16 cellular contexts compared by ENCODE assay signal in genomic region chr1:96973605-96974004, GRCh38.
A peak's percentile ranks its signal among the peaks of the same experiment; 100 is the strongest.
DNase-seq lines count a peak whose midpoint lies in the region; ATAC-seq and TF ChIP-seq lines count a peak whose summit lies in the region.
"Had no signal": no experiment of that assay in that cellular context is flagged by ENCODE, and none has a peak within 500 bp of the region (broad histone marks: within the 10 kb centered on the region; RNA-seq: fewer than 3 reads in every experiment).

No MANE protein-coding gene starts in this region.

- BruUV-seq in Calu3 (replicated peaks; lab: Mats Ljungman, UMichigan) = no TSS peak

- H3K27me3 Mint-ChIP-seq in Calu3 (ENCODE audit: unreplicated experiment) = no peaks in the 10 kb centered on the region
- H3K27me3 Mint-ChIP-seq in CD4-positive, alpha-beta memory T cell = peaks cover 7 to 35% of the 10 kb centered on the region in 2 donors

- H3K36me3 ChIP-seq in CD4-positive, alpha-beta memory T cell (ENCODE audit: insufficient read depth, low read length) = no peaks in the 10 kb centered on the region

- ATAC-seq in foreskin keratinocyte = peak; percentile 46
- ATAC-seq in HG02798 (IDR thresholded peaks at IDR 0.05; ENCODE audit: poor library complexity, unreplicated experiment) = no peak
- ATAC-seq: GM12878, HCT116 had no signal

- DNase-seq in Calu3 (peak; percentile 29), HEK293T (ENCODE audit: extremely low spot score) (peak; percentile 15), NCI-H524 treated with DMSO at 0.1 percent for 48 hours (lab: John Stamatoyannopoulos, UW) (peak; percentile 48), foreskin keratinocyte (peak in 1 of 2 donors; percentile 31), NK-92 (lab: John Stamatoyannopoulos, UW; ENCODE audit: unreplicated experiment) (no peak)
- DNase-seq in CD4-positive, alpha-beta memory T cell = no peak
- DNase-seq: activated effector memory CD4-positive, alpha-beta T cell treated with anti-CD3 and anti-CD28 coated beads, Interleukin-2, amount 50 U/mL, for 16 hours; anterior cingulate cortex; C1 segment of cervical spinal cord; NCI-H1930 had no signal

- H3K4me3 Mint-ChIP-seq in Calu3 (ENCODE audit: low read depth, unreplicated experiment) = no peak overlapping the region
- no peak overlapping the region for H3K4me3 Mint-ChIP-seq in CD4-positive, alpha-beta memory T cell
- H3K4me3 Mint-ChIP-seq: dendritic cell treated with granulocyte-macrophage colony-stimulating factor and Interleukin-4, amounts not matched to agents 40 ng/mL and 50 ng/mL, for 4 days had no signal

- H3K4me3 ChIP-seq in CD4-positive, alpha-beta memory T cell (ENCODE audit: low read length in 2 of 2) = no peak overlapping the region
- H3K4me3 ChIP-seq: GM12878 had no signal

- intact Hi-C loops in Calu3 (cut with micrococcal nuclease; ENCODE audit: unreplicated experiment) = no loop called here
- intact Hi-C loops in CD4-positive, alpha-beta memory T cell (cut with micrococcal nuclease) = no loop called here

- H3K27ac Mint-ChIP-seq in Calu3 (ENCODE audit: unreplicated experiment) = no peak overlapping the region
- no peak overlapping the region for H3K27ac Mint-ChIP-seq in CD4-positive, alpha-beta memory T cell
- H3K27ac Mint-ChIP-seq: dendritic cell treated with granulocyte-macrophage colony-stimulating factor and Interleukin-4, amounts not matched to agents 40 ng/mL and 50 ng/mL, for 4 days had no signal

- H3K36me3 Mint-ChIP-seq in Calu3 (ENCODE audit: insufficient read depth, unreplicated experiment) = no peaks in the 10 kb centered on the region
- no peaks in the 10 kb centered on the region for H3K36me3 Mint-ChIP-seq in CD4-positive, alpha-beta memory T cell

- H3K27me3 ChIP-seq in foreskin keratinocyte = peaks cover 7% of the 10 kb centered on the region
- no peaks in the 10 kb centered on the region for H3K27me3 ChIP-seq in CD4-positive, alpha-beta memory T cell (ENCODE audit: insufficient read depth, low read length)

- no peaks in the 10 kb centered on the region for H3K9me3 ChIP-seq in CD4-positive, alpha-beta memory T cell (ENCODE audit: control insufficient read depth in 1 of 2, low read length in 2 of 2)

- CTCF ChIA-PET in Calu3 (lab: Charles Lee) = no interaction called here
- CTCF ChIA-PET in HEK293T (lab: Yijun Ruan, JAX) = no interaction called here
- CTCF ChIA-PET in CD4-positive, alpha-beta memory T cell (lab: Charles Lee; ENCODE audit: partially characterized antibody) = no interaction called here

- POLR2A ChIA-PET in HEK293T (lab: Yijun Ruan, JAX) = no interaction called here
- POLR2A ChIA-PET in CD4-positive, alpha-beta memory T cell (lab: Charles Lee; ENCODE audit: partially characterized antibody) = no interaction called here

- TF ChIP-seq CTCF in Calu3 (IDR thresholded peaks at IDR 0.05; ENCODE audit: unreplicated experiment) = no peak
- TF ChIP-seq CTCF in foreskin keratinocyte (conservative IDR thresholded peaks at IDR 0.05) = no peak

- H3K9me3 Mint-ChIP-seq in Calu3 (ENCODE audit: low read depth, unreplicated experiment) = peaks cover 3% of the 10 kb centered on the region
- peaks cover 0 to 2% (median 0%) of the 10 kb centered on the region in 8 donors for H3K9me3 Mint-ChIP-seq in CD4-positive, alpha-beta memory T cell
- H3K9me3 Mint-ChIP-seq: dendritic cell treated with granulocyte-macrophage colony-stimulating factor and Interleukin-4, amounts not matched to agents 40 ng/mL and 50 ng/mL, for 4 days had no signal

- H3K4me1 Mint-ChIP-seq in Calu3 (ENCODE audit: low read depth, unreplicated experiment) = peaks cover 13% of the 10 kb centered on the region
- H3K4me1 Mint-ChIP-seq in CD4-positive, alpha-beta memory T cell = no peaks in the 10 kb centered on the region

- H3K27ac ChIP-seq in foreskin keratinocyte = no peak overlapping the region
- no peak overlapping the region for H3K27ac ChIP-seq in CD4-positive, alpha-beta memory T cell (ENCODE audit: low read depth, low read length)
- H3K27ac ChIP-seq: KMS-11, VCaP had no signal

- H3K4me1 ChIP-seq in foreskin keratinocyte = no peaks in the 10 kb centered on the region
- H3K4me1 ChIP-seq in CD4-positive, alpha-beta memory T cell (ENCODE audit: insufficient read depth, low read length) = no peaks in the 10 kb centered on the region

TF ChIP-seq in HEK293T, 16 proteins besides CTCF, POLR2A, EP300 and RAD21:
- TF ChIP-seq HDGF (IDR thresholded peaks at IDR 0.05; ENCODE audit: borderline replicate concordance) = no peak
- no peak for TF ChIP-seq FOXA1 (IDR thresholded peaks at IDR 0.05)
- TF ChIP-seq FOXK2 (IDR thresholded peaks at IDR 0.05) = no peak
- TF ChIP-seq NFRKB (IDR thresholded peaks at IDR 0.05) = no peak
- TF ChIP-seq CTBP1 (IDR thresholded peaks at IDR 0.05; ENCODE audit: borderline replicate concordance) = no peak
- TF ChIP-seq ARNT (IDR thresholded peaks at IDR 0.05) = no peak
- no peak for TF ChIP-seq FOXM1 (IDR thresholded peaks at IDR 0.05; ENCODE audit: borderline replicate concordance)
- TF ChIP-seq, protein P1, sequence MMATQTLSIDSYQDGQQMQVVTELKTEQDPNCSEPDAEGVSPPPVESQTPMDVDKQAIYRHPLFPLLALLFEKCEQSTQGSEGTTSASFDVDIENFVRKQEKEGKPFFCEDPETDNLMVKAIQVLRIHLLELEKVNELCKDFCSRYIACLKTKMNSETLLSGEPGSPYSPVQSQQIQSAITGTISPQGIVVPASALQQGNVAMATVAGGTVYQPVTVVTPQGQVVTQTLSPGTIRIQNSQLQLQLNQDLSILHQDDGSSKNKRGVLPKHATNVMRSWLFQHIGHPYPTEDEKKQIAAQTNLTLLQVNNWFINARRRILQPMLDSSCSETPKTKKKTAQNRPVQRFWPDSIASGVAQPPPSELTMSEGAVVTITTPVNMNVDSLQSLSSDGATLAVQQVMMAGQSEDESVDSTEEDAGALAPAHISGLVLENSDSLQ (IDR thresholded peaks at IDR 0.05) = no peak
- TF ChIP-seq SP1 (IDR thresholded peaks at IDR 0.05) = no peak
- TF ChIP-seq ZNF384 (IDR thresholded peaks at IDR 0.05) = no peak
- no peak for TF ChIP-seq LEF1 (IDR thresholded peaks at IDR 0.05; ENCODE audit: borderline replicate concordance)
- no peak for TF ChIP-seq BHLHE40 (IDR thresholded peaks at IDR 0.05; ENCODE audit: borderline replicate concordance)
- no peak for TF ChIP-seq ELF4 (IDR thresholded peaks at IDR 0.05)
- TF ChIP-seq L3MBTL2 (conservative IDR thresholded peaks at IDR 0.05) = no peak
TF ChIP-seq in HEK293T: peak in this region for 0.

Comparison
In these comparisons a context has a peak if more than half of its experiments do, and no peak if none do; other contexts are left out.
1. DNase-seq: peak in Calu3 (single experiment), HEK293T (single experiment) and NCI-H524 treated with DMSO at 0.1 percent for 48 hours (single experiment); none in NK-92 (single experiment) and CD4-positive, alpha-beta memory T cell (0 of 5).